ENCODE assay signal across 8 cellular contexts in genomic region chr11:74783241-74783871, GRCh38.
DNase-seq lines count a peak whose midpoint lies in the region; ATAC-seq and TF ChIP-seq lines count a peak whose summit lies in the region.

No MANE protein-coding gene starts in this region.

- no peaks in the 10 kb centered on the region for H3K27me3 Mint-ChIP-seq in activated T-cell treated with anti-CD3 and anti-CD28 coated beads, Interleukin-2, amount 50 U/mL, for 24 hours

- no peak for DNase-seq in activated T-cell treated with anti-CD3 and anti-CD28 coated beads, Interleukin-2, amount 50 U/mL, for 24 hours
- DNase-seq in activated T-cell treated with anti-CD3 and anti-CD28 coated beads for 4 hours = no peak
- DNase-seq in RKO (ENCODE audit: low spot score) = peak; percentile 79
- DNase-seq in fibroblast of mammary gland (ENCODE audit: low read depth) = peak; percentile 61
- no peak for DNase-seq in stimulated activated naive CD8-positive, alpha-beta T cell treated with anti-CD3 and anti-CD28 coated beads, Interleukin-15, Interleukin-2, amounts not matched to agents 100 U/mL and 50 U/mL, for 24 hours
- no peak for DNase-seq in GOT3 (lab: John Stamatoyannopoulos, UW)

- no peak overlapping the region for H3K4me3 Mint-ChIP-seq in activated T-cell treated with anti-CD3 and anti-CD28 coated beads, Interleukin-2, amount 50 U/mL, for 24 hours

- H3K36me3 Mint-ChIP-seq in activated T-cell treated with anti-CD3 and anti-CD28 coated beads, Interleukin-2, amount 50 U/mL, for 24 hours (ENCODE audit: low read depth) = peaks cover 16% of the 10 kb centered on the region

- no peak for TF ChIP-seq CTCF in fibroblast of mammary gland (conservative IDR thresholded peaks at IDR 0.05; ENCODE audit: control insufficient read depth, insufficient read depth, low read depth, low read length)

- H3K9me3 Mint-ChIP-seq in activated T-cell treated with anti-CD3 and anti-CD28 coated beads, Interleukin-2, amount 50 U/mL, for 24 hours = no peaks in the 10 kb centered on the region

- H3K27ac Mint-ChIP-seq in activated T-cell treated with anti-CD3 and anti-CD28 coated beads, Interleukin-2, amount 50 U/mL, for 24 hours = peak overlapping the region; percentile 82

- ATAC-seq in HG02885 (IDR thresholded peaks at IDR 0.05; ENCODE audit: poor library complexity, unreplicated experiment) (peak; percentile 84), HG03565 (IDR thresholded peaks at IDR 0.05; ENCODE audit: unreplicated experiment) (no peak)
- ATAC-seq in stimulated activated naive CD8-positive, alpha-beta T cell treated with anti-CD3 and anti-CD28 coated beads, Interleukin-15, Interleukin-2, amounts not matched to agents 100 U/mL and 50 U/mL, for 24 hours = peak; percentile 79

- peaks cover 30% of the 10 kb centered on the region for H3K4me1 Mint-ChIP-seq in activated T-cell treated with anti-CD3 and anti-CD28 coated beads, Interleukin-2, amount 50 U/mL, for 24 hours (ENCODE audit: low read depth)

- no peak overlapping the region for H3K4me3 ChIP-seq in fibroblast of mammary gland (ENCODE audit: control insufficient read depth, low read depth, low read length)

Comparison
In these comparisons a context has a peak if more than half of its experiments do, and no peak if none do; other contexts are left out.
1. DNase-seq: peak in RKO (single experiment) and fibroblast of mammary gland (single experiment); none in activated T-cell treated with anti-CD3 and anti-CD28 coated beads, Interleukin-2, amount 50 U/mL, for 24 hours (single experiment), activated T-cell treated with anti-CD3 and anti-CD28 coated beads for 4 hours (single experiment), stimulated activated naive CD8-positive, alpha-beta T cell treated with anti-CD3 and anti-CD28 coated beads, Interleukin-15, Interleukin-2, amounts not matched to agents 100 U/mL and 50 U/mL, for 24 hours (single experiment) and GOT3 (single experiment).